Comparison of ENCODE assay signal across 8 cellular contexts in the genomic region with DNA sequence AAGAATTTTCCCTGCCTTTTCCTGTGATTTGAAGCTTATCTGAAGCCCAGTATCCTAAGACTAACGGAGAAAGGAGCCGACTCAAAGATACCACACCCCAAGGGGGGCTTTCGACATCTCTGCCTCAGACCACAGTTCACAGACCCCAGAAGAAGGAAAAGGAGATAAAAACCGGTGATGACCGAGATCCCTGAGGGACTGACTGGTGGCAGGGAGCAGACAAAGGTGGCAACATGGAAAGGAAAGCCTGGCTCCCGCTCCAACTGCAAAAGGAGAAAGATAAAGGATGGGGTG. TPM values are rescaled to one million over a fixed set of nuclear protein-coding genes. Genes with fewer than 3 reads are reported as not detected.
DNase-seq lines count a peak whose midpoint lies in the region; ATAC-seq and TF ChIP-seq lines count a peak whose summit lies in the region.

No MANE protein-coding gene starts in this region.

- H3K9me3 Mint-ChIP-seq in memory B cell = no peaks in the 10 kb centered on the region

- H3K4me1 Mint-ChIP-seq in memory B cell = peaks cover 32% of the 10 kb centered on the region

- H3K36me3 Mint-ChIP-seq in memory B cell = peaks cover 2% of the 10 kb centered on the region

- H3K4me1 ChIP-seq in breast epithelium (peaks cover 0 to 16% of the 10 kb centered on the region in 2 donors), uterus (peaks cover 0 to 4% of the 10 kb centered on the region in 2 donors)

- H3K27ac ChIP-seq in 22Rv1 (peak overlapping the region; percentile 64), breast epithelium (peak overlapping the region; percentile 98), uterus (peak overlapping the region; percentile 97)

- H3K9me3 ChIP-seq in breast epithelium = no peaks in the 10 kb centered on the region
- H3K9me3 ChIP-seq in uterus = no peaks in the 10 kb centered on the region

- DNase-seq in breast epithelium (ENCODE audit: low spot score in 2 of 2) (no peak), memory B cell (ENCODE audit: low spot score in 2 of 2) (no peak), uterus (no peak), GM19238 (ENCODE audit: insufficient read length, low spot score) (no peak), activated gamma-delta T cell treated with Interleukin-2 at 50 U/mL for 16 hours (no peak), NCI-H748 (lab: John Stamatoyannopoulos, UW; ENCODE audit: unreplicated experiment) (no peak)

- TF ChIP-seq CTCF in 22Rv1 (IDR thresholded peaks at IDR 0.05) (no peak), breast epithelium (IDR thresholded peaks at IDR 0.05) (no peak), uterus (IDR thresholded peaks at IDR 0.05) (no peak)

- no peaks in the 10 kb centered on the region for H3K27me3 Mint-ChIP-seq in memory B cell

- H3K4me3 Mint-ChIP-seq in memory B cell = peak overlapping the region; percentile 99

- peak overlapping the region; percentile 91 for H3K27ac Mint-ChIP-seq in memory B cell

- peak; percentile 5 for ATAC-seq in HG02973 (IDR thresholded peaks at IDR 0.05; ENCODE audit: unreplicated experiment)
- no peak for ATAC-seq in memory B cell (ENCODE audit: low read depth)

- no peak for TF ChIP-seq POLR2A in breast epithelium (IDR thresholded peaks at IDR 0.05)
- TF ChIP-seq POLR2A in uterus (IDR thresholded peaks at IDR 0.05) = no peak

- intact Hi-C loops in breast epithelium (cut with DNase I; ENCODE audit: low total_unique reads) = no loop called here
- intact Hi-C loops in uterus (cut with DNase I; ENCODE audit: low total_unique reads) = no loop called here

- peak overlapping the region; percentile 92 to 98 (median 95) for H3K4me3 ChIP-seq in breast epithelium
- H3K4me3 ChIP-seq in uterus = peak overlapping the region; percentile 75 to 88

- H3K27me3 ChIP-seq in breast epithelium (no peaks in the 10 kb centered on the region), uterus (no peaks in the 10 kb centered on the region)

- H3K36me3 ChIP-seq in breast epithelium = no peaks in the 10 kb centered on the region
- H3K36me3 ChIP-seq in uterus = no peaks in the 10 kb centered on the region

RNA-seq across cellular contexts. Expression of gene STK38, which starts 0.7 kb away (rescaled TPM):
- 10 to 100 TPM; 27.5 to 39.4 (median 31.4) TPM for total RNA-seq in breast epithelium
- 10 to 100 TPM; 10.6 to 30.0 (median 20.5) TPM for total RNA-seq in uterus

RNA-seq across cellular contexts. Expression of gene SRSF3, which starts 47.6 kb away (rescaled TPM):
- total RNA-seq in breast epithelium (100 to 1,000 TPM; 163 to 425 (median 276) TPM), uterus (100 to 1,000 TPM in 3 of 4 donors, 10 to 100 TPM in 1; 98.8 to 239 (median 179) TPM)
